1 cellular context compared by ENCODE assay signal in the genomic region with DNA sequence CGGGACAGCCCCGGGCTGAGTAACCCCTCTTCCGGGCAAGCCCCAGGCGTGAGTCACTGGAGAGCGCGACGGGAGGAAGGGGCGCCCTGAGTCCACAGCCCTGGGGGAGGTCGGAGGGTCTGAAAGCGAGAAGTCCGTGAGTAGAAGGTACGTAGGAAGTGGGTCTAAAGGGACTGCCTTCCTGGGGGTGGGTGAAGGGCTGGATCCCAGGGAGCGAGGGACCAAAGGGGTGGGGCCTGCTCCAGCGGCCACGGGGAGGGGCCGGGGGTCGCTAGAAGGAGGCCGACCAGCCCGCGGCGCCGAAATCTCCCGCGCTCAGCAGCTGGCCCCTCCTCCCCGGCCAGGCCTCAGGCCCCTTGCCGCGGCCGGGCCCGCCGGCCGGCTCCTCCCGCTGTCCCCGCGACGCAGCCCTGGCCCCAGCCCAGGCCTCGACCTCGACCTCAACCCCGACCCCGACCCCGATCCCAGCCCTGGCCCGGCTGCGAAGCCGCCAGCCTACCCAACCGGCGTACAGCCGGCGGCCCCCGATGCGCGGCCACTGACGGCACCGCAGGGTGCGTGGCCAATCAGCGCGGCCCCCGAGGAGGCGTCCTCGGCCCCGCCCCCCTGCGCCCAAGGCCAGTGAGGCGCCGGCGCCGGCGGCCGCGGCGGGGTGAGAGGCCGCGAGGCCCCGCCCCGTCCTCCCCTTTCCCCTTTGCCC.
A peak's percentile ranks its signal among the peaks of the same experiment; 100 is the strongest.
TF ChIP-seq lines count a peak whose summit lies in the region.

No MANE protein-coding gene starts in this region.

TF ChIP-seq in HepG2, 621 proteins besides CTCF, POLR2A, EP300 and RAD21 (continued from another document and continues in another):
- no peak for TF ChIP-seq ZBTB40 (IDR thresholded peaks at IDR 0.05)
- 0 out of 2 replicates have a peak, but pooled peaks have one; percentile 14 for TF ChIP-seq ZBTB40 (CRISPR knock-in tag; IDR thresholded peaks at IDR 0.05)
- no peak for TF ChIP-seq ZKSCAN8 (CRISPR knock-in tag; IDR thresholded peaks at IDR 0.05; ENCODE audit: borderline replicate concordance)
- TF ChIP-seq HNRNPLL (IDR thresholded peaks at IDR 0.05; ENCODE audit: low read depth, low read length, poor library complexity, severe bottlenecking): peak; percentile 88
- TF ChIP-seq, protein P1, sequence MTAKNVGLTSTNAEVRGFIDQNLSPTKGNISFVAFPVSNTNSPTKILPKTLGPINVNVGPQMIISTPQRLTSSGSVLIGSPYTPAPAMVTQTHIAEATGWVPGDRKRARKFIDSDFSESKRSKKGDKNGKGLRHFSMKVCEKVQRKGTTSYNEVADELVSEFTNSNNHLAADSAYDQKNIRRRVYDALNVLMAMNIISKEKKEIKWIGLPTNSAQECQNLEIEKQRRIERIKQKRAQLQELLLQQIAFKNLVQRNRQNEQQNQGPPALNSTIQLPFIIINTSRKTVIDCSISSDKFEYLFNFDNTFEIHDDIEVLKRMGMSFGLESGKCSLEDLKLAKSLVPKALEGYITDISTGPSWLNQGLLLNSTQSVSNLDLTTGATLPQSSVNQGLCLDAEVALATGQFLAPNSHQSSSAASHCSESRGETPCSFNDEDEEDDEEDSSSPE (CRISPR knock-in tag; IDR thresholded peaks at IDR 0.05): peak; percentile 95
- TF ChIP-seq, protein P2, sequence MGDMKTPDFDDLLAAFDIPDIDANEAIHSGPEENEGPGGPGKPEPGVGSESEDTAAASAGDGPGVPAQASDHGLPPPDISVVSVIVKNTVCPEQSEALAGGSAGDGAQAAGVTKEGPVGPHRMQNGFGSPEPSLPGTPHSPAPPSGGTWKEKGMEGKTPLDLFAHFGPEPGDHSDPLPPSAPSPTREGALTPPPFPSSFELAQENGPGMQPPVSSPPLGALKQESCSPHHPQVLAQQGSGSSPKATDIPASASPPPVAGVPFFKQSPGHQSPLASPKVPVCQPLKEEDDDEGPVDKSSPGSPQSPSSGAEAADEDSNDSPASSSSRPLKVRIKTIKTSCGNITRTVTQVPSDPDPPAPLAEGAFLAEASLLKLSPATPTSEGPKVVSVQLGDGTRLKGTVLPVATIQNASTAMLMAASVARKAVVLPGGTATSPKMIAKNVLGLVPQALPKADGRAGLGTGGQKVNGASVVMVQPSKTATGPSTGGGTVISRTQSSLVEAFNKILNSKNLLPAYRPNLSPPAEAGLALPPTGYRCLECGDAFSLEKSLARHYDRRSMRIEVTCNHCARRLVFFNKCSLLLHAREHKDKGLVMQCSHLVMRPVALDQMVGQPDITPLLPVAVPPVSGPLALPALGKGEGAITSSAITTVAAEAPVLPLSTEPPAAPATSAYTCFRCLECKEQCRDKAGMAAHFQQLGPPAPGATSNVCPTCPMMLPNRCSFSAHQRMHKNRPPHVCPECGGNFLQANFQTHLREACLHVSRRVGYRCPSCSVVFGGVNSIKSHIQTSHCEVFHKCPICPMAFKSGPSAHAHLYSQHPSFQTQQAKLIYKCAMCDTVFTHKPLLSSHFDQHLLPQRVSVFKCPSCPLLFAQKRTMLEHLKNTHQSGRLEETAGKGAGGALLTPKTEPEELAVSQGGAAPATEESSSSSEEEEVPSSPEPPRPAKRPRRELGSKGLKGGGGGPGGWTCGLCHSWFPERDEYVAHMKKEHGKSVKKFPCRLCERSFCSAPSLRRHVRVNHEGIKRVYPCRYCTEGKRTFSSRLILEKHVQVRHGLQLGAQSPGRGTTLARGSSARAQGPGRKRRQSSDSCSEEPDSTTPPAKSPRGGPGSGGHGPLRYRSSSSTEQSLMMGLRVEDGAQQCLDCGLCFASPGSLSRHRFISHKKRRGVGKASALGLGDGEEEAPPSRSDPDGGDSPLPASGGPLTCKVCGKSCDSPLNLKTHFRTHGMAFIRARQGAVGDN (CRISPR knock-in tag; IDR thresholded peaks at IDR 0.05): peak; percentile 79
- no peak for TF ChIP-seq NFE2L2 (IDR thresholded peaks at IDR 0.05; ENCODE audit: low read length)
- TF ChIP-seq, protein P3, sequence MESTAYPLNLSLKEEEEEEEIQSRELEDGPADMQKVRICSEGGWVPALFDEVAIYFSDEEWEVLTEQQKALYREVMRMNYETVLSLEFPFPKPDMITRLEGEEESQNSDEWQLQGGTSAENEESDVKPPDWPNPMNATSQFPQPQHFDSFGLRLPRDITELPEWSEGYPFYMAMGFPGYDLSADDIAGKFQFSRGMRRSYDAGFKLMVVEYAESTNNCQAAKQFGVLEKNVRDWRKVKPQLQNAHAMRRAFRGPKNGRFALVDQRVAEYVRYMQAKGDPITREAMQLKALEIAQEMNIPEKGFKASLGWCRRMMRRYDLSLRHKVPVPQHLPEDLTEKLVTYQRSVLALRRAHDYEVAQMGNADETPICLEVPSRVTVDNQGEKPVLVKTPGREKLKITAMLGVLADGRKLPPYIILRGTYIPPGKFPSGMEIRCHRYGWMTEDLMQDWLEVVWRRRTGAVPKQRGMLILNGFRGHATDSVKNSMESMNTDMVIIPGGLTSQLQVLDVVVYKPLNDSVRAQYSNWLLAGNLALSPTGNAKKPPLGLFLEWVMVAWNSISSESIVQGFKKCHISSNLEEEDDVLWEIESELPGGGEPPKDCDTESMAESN (CRISPR knock-in tag; conservative IDR thresholded peaks at IDR 0.05): peak; percentile 81; the same call in 1 of the 2 replicates
- peak; percentile 64; the same call in 1 of the 2 replicates for TF ChIP-seq POLR2AphosphoS5 (IDR thresholded peaks at IDR 0.05; ENCODE audit: low read depth, low read length)
- TF ChIP-seq NFAT5 (CRISPR knock-in tag; IDR thresholded peaks at IDR 0.05): peak; percentile 76; the same call in 1 of the 2 replicates
- TF ChIP-seq, protein P4, sequence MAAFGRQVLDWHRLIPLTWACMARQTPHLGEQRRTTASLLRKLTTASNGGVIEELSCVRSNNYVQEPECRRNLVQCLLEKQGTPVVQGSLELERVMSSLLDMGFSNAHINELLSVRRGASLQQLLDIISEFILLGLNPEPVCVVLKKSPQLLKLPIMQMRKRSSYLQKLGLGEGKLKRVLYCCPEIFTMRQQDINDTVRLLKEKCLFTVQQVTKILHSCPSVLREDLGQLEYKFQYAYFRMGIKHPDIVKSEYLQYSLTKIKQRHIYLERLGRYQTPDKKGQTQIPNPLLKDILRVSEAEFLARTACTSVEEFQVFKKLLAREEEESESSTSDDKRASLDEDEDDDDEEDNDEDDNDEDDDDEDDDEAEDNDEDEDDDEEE (CRISPR knock-in tag; IDR thresholded peaks at IDR 0.05): no peak
- TF ChIP-seq RXRB (CRISPR knock-in tag; IDR thresholded peaks at IDR 0.05; ENCODE audit: borderline replicate concordance): 0 out of 2 replicates have a peak, but pooled peaks have one; percentile 9
- 0 out of 2 replicates have a peak, but pooled peaks have one; percentile 59 for TF ChIP-seq ZNF264 (CRISPR knock-in tag; IDR thresholded peaks at IDR 0.05)
- TF ChIP-seq HNF4G (IDR thresholded peaks at IDR 0.05; ENCODE audit: borderline replicate concordance, low read depth, low read length): peak; percentile 45; the same call in 1 of the 2 replicates
- 0 out of 2 replicates have a peak, but pooled peaks have one; percentile 46 for TF ChIP-seq HNF4G (CRISPR knock-in tag; IDR thresholded peaks at IDR 0.05; ENCODE audit: borderline replicate concordance, low read depth)
- 0 out of 2 replicates have a peak, but pooled peaks have one; percentile 32 for TF ChIP-seq ZMAT3 (CRISPR knock-in tag; conservative IDR thresholded peaks at IDR 0.05)
- TF ChIP-seq ZMYM4 (CRISPR knock-in tag; IDR thresholded peaks at IDR 0.05): peak; percentile 89; the same call in 1 of the 2 replicates
- TF ChIP-seq POLR2G (IDR thresholded peaks at IDR 0.05; ENCODE audit: low read depth, low read length): peak; percentile 67
- TF ChIP-seq TRIM24 (CRISPR knock-in tag; IDR thresholded peaks at IDR 0.05): no peak
- peak; percentile 88 for TF ChIP-seq ZFX (CRISPR knock-in tag; IDR thresholded peaks at IDR 0.05; ENCODE audit: low read depth)
- peak; percentile 63; the same call in 1 of the 2 replicates for TF ChIP-seq SP4 (CRISPR knock-in tag; IDR thresholded peaks at IDR 0.05)
- TF ChIP-seq, protein P5, sequence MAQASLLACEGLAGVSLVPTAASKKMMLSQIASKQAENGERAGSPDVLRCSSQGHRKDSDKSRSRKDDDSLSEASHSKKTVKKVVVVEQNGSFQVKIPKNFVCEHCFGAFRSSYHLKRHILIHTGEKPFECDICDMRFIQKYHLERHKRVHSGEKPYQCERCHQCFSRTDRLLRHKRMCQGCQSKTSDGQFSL (CRISPR knock-in tag; IDR thresholded peaks at IDR 0.05): peak; percentile 38; the same call in 1 of the 2 replicates
